ENCODE assay signal across 9 cellular contexts in genomic region chr4:86939123-86939522, GRCh38. TPM values are rescaled to one million over a fixed set of nuclear protein-coding genes. Genes with fewer than 3 reads are reported as not detected.
DNase-seq lines count a peak whose midpoint lies in the region; ATAC-seq and TF ChIP-seq lines count a peak whose summit lies in the region.
"Had no signal": no experiment of that assay in that cellular context is flagged by ENCODE, and none has a peak within 500 bp of the region (broad histone marks: within the 10 kb centered on the region; RNA-seq: fewer than 3 reads in every experiment).

No MANE protein-coding gene starts in this region.

- intact Hi-C loops in activated CD4-positive, alpha-beta T cell treated with anti-CD3 and anti-CD28 coated beads for 36 hours (cut with DNase I, micrococcal nuclease), result loop anchor here (1.0 to 10.0 kb wide), 4 partner anchors 18 to 1656 kb away; partner anchors contain the start of genes HERC3 (in 1 of the 2) and KLHL8 (in 1 of the 2)

- CTCF ChIA-PET in activated CD4-positive, alpha-beta T cell treated with anti-CD3 and anti-CD28 coated beads for 36 hours (lab: Charles Lee), result interaction anchor here (0.5 to 3.7 kb wide), 6 partner anchors 15 to 194 kb away, joined by 3 to 16 read pairs (median 4); no protein-coding TSS in a partner anchor
- CTCF ChIA-PET in WTC11 (lab: Charles Lee), result interaction anchor here (1.4 kb wide), 1 partner anchor 16 kb away, joined by 5 read pairs; no protein-coding TSS in a partner anchor

- no peaks in the 10 kb centered on the region for H3K9me3 Mint-ChIP-seq in activated CD4-positive, alpha-beta T cell treated with anti-CD3 and anti-CD28 coated beads for 36 hours (ENCODE audit: low read depth)
- H3K9me3 Mint-ChIP-seq in WTC11, result no peaks in the 10 kb centered on the region

- H3K79me2 ChIP-seq in hepatocyte, result peaks cover 66% of the 10 kb centered on the region

- peak overlapping the region; percentile 85 for H3K4me2 ChIP-seq in hepatocyte

- H3K4me1 ChIP-seq in hepatocyte (ENCODE audit: insufficient read depth) (peaks cover 33% of the 10 kb centered on the region), thoracic aorta (ENCODE audit: control insufficient read depth in 1 of 2, low read depth in 2 of 2) (peaks cover 24 to 56% of the 10 kb centered on the region in 2 donors)

- POLR2A ChIA-PET in activated CD4-positive, alpha-beta T cell treated with anti-CD3 and anti-CD28 coated beads for 36 hours (lab: Charles Lee), result interaction anchor here (2.0 kb wide), 1 partner anchor 68 kb away, joined by 10 read pairs; no protein-coding TSS in a partner anchor
- POLR2A ChIA-PET in WTC11 (lab: Charles Lee), result no interaction called here

- peaks cover 56% of the 10 kb centered on the region for H3K4me1 Mint-ChIP-seq in activated CD4-positive, alpha-beta T cell treated with anti-CD3 and anti-CD28 coated beads for 36 hours
- peaks cover 63% of the 10 kb centered on the region for H3K4me1 Mint-ChIP-seq in WTC11

- TF ChIP-seq CTCF in WTC11 (IDR thresholded peaks at IDR 0.05) (no peak), hepatocyte (IDR thresholded peaks at IDR 0.05; ENCODE audit: poor library complexity) (no peak), thoracic aorta (IDR thresholded peaks at IDR 0.05) (no peak)

- peak overlapping the region; percentile 78 for H3K27ac Mint-ChIP-seq in activated CD4-positive, alpha-beta T cell treated with anti-CD3 and anti-CD28 coated beads for 36 hours
- H3K27ac Mint-ChIP-seq in WTC11, result peak overlapping the region; percentile 82; the same call in 1 of the 2 replicates

- H3K9me3 ChIP-seq in hepatocyte (ENCODE audit: low read depth) (no peaks in the 10 kb centered on the region), thoracic aorta (no peaks in the 10 kb centered on the region)

- no peaks in the 10 kb centered on the region for H3K27me3 Mint-ChIP-seq in activated CD4-positive, alpha-beta T cell treated with anti-CD3 and anti-CD28 coated beads for 36 hours
- H3K27me3 Mint-ChIP-seq in WTC11 (ENCODE audit: low read depth), result no peaks in the 10 kb centered on the region

- H3K27me3 ChIP-seq in hepatocyte, result no peaks in the 10 kb centered on the region
- H3K27me3 ChIP-seq in thoracic aorta (replicated peaks; ENCODE audit: insufficient read depth), result no peaks in the 10 kb centered on the region

- no peak overlapping the region for H2AFZ ChIP-seq in hepatocyte

- ATAC-seq in activated CD4-positive, alpha-beta T cell treated with anti-CD3 and anti-CD28 coated beads for 36 hours, result no peak
- no peak for ATAC-seq in WTC11
- ATAC-seq in thoracic aorta (ENCODE audit: insufficient number of reproducible peaks, low FRiP score, low read depth), result no peak
- no peak for ATAC-seq in HG03565 (IDR thresholded peaks at IDR 0.05; ENCODE audit: unreplicated experiment)

- no peaks in the 10 kb centered on the region for H4K20me1 ChIP-seq in hepatocyte (ENCODE audit: insufficient read depth, poor library complexity, severe bottlenecking)

- peak overlapping the region; percentile 53 for H3K4me3 Mint-ChIP-seq in activated CD4-positive, alpha-beta T cell treated with anti-CD3 and anti-CD28 coated beads for 36 hours
- peak overlapping the region; percentile 45 for H3K4me3 Mint-ChIP-seq in WTC11

- H3K9me2 ChIP-seq in hepatocyte (replicated peaks; ENCODE audit: insufficient read depth), result no peaks in the 10 kb centered on the region

- H3K4me3 ChIP-seq in hepatocyte (no peak overlapping the region), thoracic aorta (peak overlapping the region; percentile 8)

- DNase-seq in activated CD4-positive, alpha-beta T cell treated with anti-CD3 and anti-CD28 coated beads for 36 hours, result peak; percentile 15
- no peak for DNase-seq in activated CD4-positive, alpha-beta T cell treated with anti-CD3 and anti-CD28 coated beads for 48 hours
- no peak for DNase-seq in WTC11 (ENCODE audit: low spot score)
- no peak for DNase-seq in hepatocyte (ENCODE audit: low spot score)
- DNase-seq in thoracic aorta (ENCODE audit: low spot score), result no peak
- DNase-seq in NCI-H510A treated with DMSO at 0.1 percent for 48 hours (lab: John Stamatoyannopoulos, UW), result no peak
- DNase-seq in ureter (ENCODE audit: low spot score), result no peak
- DNase-seq: NK-92 treated with Interleukin-12 subunit alpha and Interleukin-12 subunit beta, amount 100 ng/mL, for 24 hours had no signal

- H3K36me3 ChIP-seq in hepatocyte (replicated peaks; ENCODE audit: insufficient read depth, low read depth), result no peaks in the 10 kb centered on the region
- no peaks in the 10 kb centered on the region for H3K36me3 ChIP-seq in thoracic aorta

- H3K27ac ChIP-seq in hepatocyte (peak overlapping the region; percentile 63), thoracic aorta (peak overlapping the region; percentile 35 to 59)

- peaks cover 2% of the 10 kb centered on the region for H3K36me3 Mint-ChIP-seq in activated CD4-positive, alpha-beta T cell treated with anti-CD3 and anti-CD28 coated beads for 36 hours (ENCODE audit: low read depth)
- H3K36me3 Mint-ChIP-seq in WTC11, result no peaks in the 10 kb centered on the region

TF ChIP-seq in WTC11, 78 proteins besides CTCF, POLR2A, EP300 and RAD21:
- TF ChIP-seq NR1H2 (CRISPR knock-in tag; IDR thresholded peaks at IDR 0.05) (no peak), IRF1 (CRISPR knock-in tag; IDR thresholded peaks at IDR 0.05) (no peak), ZNF219 (CRISPR knock-in tag; IDR thresholded peaks at IDR 0.05; ENCODE audit: borderline replicate concordance) (no peak), ZNF232 (CRISPR knock-in tag; IDR thresholded peaks at IDR 0.05) (no peak), ZNF138 (CRISPR knock-in tag; conservative IDR thresholded peaks at IDR 0.05) (no peak), NR3C1 (CRISPR knock-in tag; conservative IDR thresholded peaks at IDR 0.05; ENCODE audit: low read depth) (no peak), OVOL2 (CRISPR knock-in tag; IDR thresholded peaks at IDR 0.05; ENCODE audit: borderline replicate concordance) (no peak)

RNA-seq across cellular contexts. Expression of gene AFF1, which starts 4.3 kb away (rescaled TPM):
- 10 to 100 TPM; 47.3 to 57.8 TPM for total RNA-seq in activated CD4-positive, alpha-beta T cell treated with anti-CD3 and anti-CD28 coated beads for 36 hours
- 72.6 to 93.4 TPM (median 83.9 TPM) in 3 replicates for total RNA-seq in WTC11 (2021)
- total RNA-seq in hepatocyte, result 36.1 and 38.7 TPM in 2 replicates
- polyA plus RNA-seq in hepatocyte, result 28.7 and 31.9 TPM in 2 replicates
- total RNA-seq in thoracic aorta, result 10 to 100 TPM; 51.9 to 93.2 TPM
- 194 TPM for total RNA-seq in ureter

RNA-seq across cellular contexts. Expression of gene C4orf36, which starts 46.9 kb away (rescaled TPM):
- not detected for total RNA-seq in activated CD4-positive, alpha-beta T cell treated with anti-CD3 and anti-CD28 coated beads for 36 hours
- total RNA-seq in WTC11 (2021) (0.73 to 1.5 TPM (median 0.79 TPM) in 3 replicates), hepatocyte (1.2 and 1.3 TPM in 2 replicates), thoracic aorta (not detected), ureter (2.1 TPM)
- polyA plus RNA-seq in hepatocyte, result 2.0 and 2.3 TPM in 2 replicates
